Comparison of ENCODE assay signal across 31 cellular contexts in the genomic region with DNA sequence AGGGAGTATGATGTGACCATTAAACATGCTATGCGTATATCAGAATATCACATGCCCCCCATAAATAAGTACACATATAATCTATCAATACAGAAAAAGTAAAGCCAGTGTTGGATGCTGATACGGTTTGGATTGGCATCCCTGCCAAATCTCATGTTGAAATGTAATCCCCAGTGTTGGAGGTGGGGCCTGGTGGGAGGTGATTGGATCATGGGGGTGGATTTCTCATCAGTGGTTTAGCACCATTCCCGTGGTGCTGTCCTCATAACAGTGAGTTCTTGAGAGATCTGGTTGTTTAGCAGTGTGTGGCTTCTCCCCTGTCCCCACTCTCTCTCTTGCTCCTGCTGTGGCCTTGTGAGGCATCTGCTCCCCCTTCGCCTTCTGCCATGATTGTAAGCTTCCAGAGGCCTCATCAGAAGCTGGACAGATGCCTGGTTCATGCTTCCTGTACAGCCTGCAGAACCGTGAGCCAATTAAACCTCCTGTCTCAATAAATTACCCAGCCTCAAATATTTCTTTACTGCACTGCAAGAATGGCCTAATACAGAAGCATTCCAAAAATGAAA.
"Had no signal": no experiment of that assay in that cellular context is flagged by ENCODE, and none has a peak within 500 bp of the region (broad histone marks: within the 10 kb centered on the region; RNA-seq: fewer than 3 reads in every experiment).

No MANE protein-coding gene starts in this region.

- ATAC-seq: gastroesophageal sphincter; naive thymus-derived CD4-positive, alpha-beta T cell; pancreas; psoas muscle; stimulated activated naive B cell treated with anti-CD40 and anti-IgM and Interleukin-4, amounts not matched to agents 10 μg/mL and 1 μg/mL and 100 μg/mL, for 72 hours; WTC11 had no signal

- H3K79me2 ChIP-seq: hepatocyte had no signal

- H3K9me3 ChIP-seq: esophagus squamous epithelium, gastroesophageal sphincter, pancreas, psoas muscle, sigmoid colon, stomach, tibial artery had no signal

- H3K9me3 Mint-ChIP-seq: activated CD4-positive, alpha-beta memory T cell treated with anti-CD3 and anti-CD28 coated beads, Interleukin-2, amount 10 ng/mL, durations not matched to agents 7 days and 5 days; activated CD4-positive, alpha-beta T cell treated with anti-CD3 and anti-CD28 coated beads, Interleukin-2, amount 10 ng/mL, durations not matched to agents 7 days and 5 days; central memory CD8-positive, alpha-beta T cell; dendritic cell treated with granulocyte-macrophage colony-stimulating factor and Interleukin-4, amounts not matched to agents 40 ng/mL and 50 ng/mL, for 4 days; naive thymus-derived CD4-positive, alpha-beta T cell; neural crest cell; stimulated activated naive B cell treated with anti-CD40 and anti-IgM and Interleukin-4, amounts not matched to agents 10 μg/mL and 1 μg/mL and 100 μg/mL, for 72 hours had no signal

- H3K4me3 ChIP-seq: esophagus squamous epithelium, gastroesophageal sphincter, hepatocyte, pancreas, psoas muscle, sigmoid colon, smooth muscle cell, stomach, tibial artery had no signal

- H3K4me1 ChIP-seq: esophagus squamous epithelium, gastroesophageal sphincter, pancreas, psoas muscle, sigmoid colon, stomach had no signal

- H3K27ac Mint-ChIP-seq: activated CD4-positive, alpha-beta memory T cell treated with anti-CD3 and anti-CD28 coated beads, Interleukin-2, amount 10 ng/mL, durations not matched to agents 7 days and 5 days; activated CD4-positive, alpha-beta T cell treated with anti-CD3 and anti-CD28 coated beads, Interleukin-2, amount 10 ng/mL, durations not matched to agents 7 days and 5 days; activated naive CD8-positive, alpha-beta T cell; dendritic cell treated with granulocyte-macrophage colony-stimulating factor and Interleukin-4, amounts not matched to agents 40 ng/mL and 50 ng/mL, for 4 days; mesothelial cell of epicardium; stimulated activated naive B cell treated with anti-CD40 and anti-IgM and Interleukin-4, amounts not matched to agents 10 μg/mL and 1 μg/mL and 100 μg/mL, for 72 hours; WTC11 had no signal

- H3K27me3 Mint-ChIP-seq: activated CD4-positive, alpha-beta memory T cell treated with anti-CD3 and anti-CD28 coated beads, Interleukin-2, amount 10 ng/mL, durations not matched to agents 7 days and 5 days; activated CD4-positive, alpha-beta T cell treated with anti-CD3 and anti-CD28 coated beads, Interleukin-2, amount 10 ng/mL, durations not matched to agents 7 days and 5 days; activated naive CD8-positive, alpha-beta T cell; central memory CD8-positive, alpha-beta T cell; dendritic cell treated with granulocyte-macrophage colony-stimulating factor and Interleukin-4, amounts not matched to agents 40 ng/mL and 50 ng/mL, for 4 days; naive thymus-derived CD4-positive, alpha-beta T cell; stimulated activated naive B cell treated with anti-CD40 and anti-IgM and Interleukin-4, amounts not matched to agents 10 μg/mL and 1 μg/mL and 100 μg/mL, for 72 hours had no signal

- H3K4me2 ChIP-seq: hepatocyte, smooth muscle cell had no signal

- H3K4me3 Mint-ChIP-seq: activated CD4-positive, alpha-beta memory T cell treated with anti-CD3 and anti-CD28 coated beads, Interleukin-2, amount 10 ng/mL, durations not matched to agents 7 days and 5 days; activated CD4-positive, alpha-beta T cell treated with anti-CD3 and anti-CD28 coated beads, Interleukin-2, amount 10 ng/mL, durations not matched to agents 7 days and 5 days; activated naive CD8-positive, alpha-beta T cell; central memory CD8-positive, alpha-beta T cell; dendritic cell treated with granulocyte-macrophage colony-stimulating factor and Interleukin-4, amounts not matched to agents 40 ng/mL and 50 ng/mL, for 4 days; mesothelial cell of epicardium; naive thymus-derived CD4-positive, alpha-beta T cell; neural crest cell; stimulated activated naive B cell treated with anti-CD40 and anti-IgM and Interleukin-4, amounts not matched to agents 10 μg/mL and 1 μg/mL and 100 μg/mL, for 72 hours; WTC11 had no signal

- H2AFZ ChIP-seq: hepatocyte had no signal

- H3K4me1 Mint-ChIP-seq: activated CD4-positive, alpha-beta memory T cell treated with anti-CD3 and anti-CD28 coated beads, Interleukin-2, amount 10 ng/mL, durations not matched to agents 7 days and 5 days; activated CD4-positive, alpha-beta T cell treated with anti-CD3 and anti-CD28 coated beads, Interleukin-2, amount 10 ng/mL, durations not matched to agents 7 days and 5 days; neural crest cell; stimulated activated naive B cell treated with anti-CD40 and anti-IgM and Interleukin-4, amounts not matched to agents 10 μg/mL and 1 μg/mL and 100 μg/mL, for 72 hours had no signal

- H3K36me3 ChIP-seq: pancreas, sigmoid colon had no signal

- DNase-seq: activated CD4-positive, alpha-beta memory T cell treated with anti-CD3 and anti-CD28 coated beads, Interleukin-2, amount 10 ng/mL, durations not matched to agents 7 days and 5 days; activated CD4-positive, alpha-beta T cell treated with anti-CD3 and anti-CD28 coated beads for 1 hour; activated CD4-positive, alpha-beta T cell treated with anti-CD3 and anti-CD28 coated beads, Interleukin-2, amount 10 ng/mL, durations not matched to agents 7 days and 5 days; activated CD8-positive, alpha-beta memory T cell treated with anti-CD3 and anti-CD28 coated beads, Interleukin-2, amount 50 U/mL, for 48 hours; activated effector memory CD4-positive, alpha-beta T cell treated with Interleukin-2 at 50 U/mL for 16 hours; activated naive CD4-positive, alpha-beta T cell treated with Interleukin-2 at 50 U/mL for 16 hours; anterior cingulate cortex; esophagus squamous epithelium; islet precursor cell; mammary epithelial cell; naive thymus-derived CD4-positive, alpha-beta T cell; nucleus accumbens; pancreas; psoas muscle; sigmoid colon; stimulated activated CD4-positive, alpha-beta T cell treated with anti-CD3 and anti-CD28 coated beads, Interleukin-1b, Interleukin-23, amount 100 ng/mL, for 48 hours; stimulated activated CD4-positive, alpha-beta T cell treated with anti-CD3 and anti-CD28 coated beads, Interleukin-4, amount 100 ng/mL, for 4 hours; stimulated activated CD8-positive, alpha-beta memory T cell treated with anti-CD3 and anti-CD28 coated beads, Interleukin-4, amount 100 ng/mL, for 48 hours; stimulated activated naive B cell treated with anti-CD40 and anti-IgM and Interleukin-4, amounts not matched to agents 10 μg/mL and 1 μg/mL and 100 μg/mL, for 72 hours; stomach; T-helper 2 cell; tibial artery had no signal

- H3K27me3 ChIP-seq: esophagus squamous epithelium, gastroesophageal sphincter, hepatocyte, pancreas, sigmoid colon, stomach, tibial artery had no signal

- H3K27ac ChIP-seq: esophagus squamous epithelium, gastroesophageal sphincter, hepatocyte, pancreas, psoas muscle, sigmoid colon, stomach, tibial artery had no signal
